ENCODE assay signal across 8 cellular contexts in genomic region chr15:99249270-99249817, GRCh38. TPM values are rescaled to one million over a fixed set of nuclear protein-coding genes. Genes with fewer than 3 reads are reported as not detected.
DNase-seq lines count a peak whose midpoint lies in the region; ATAC-seq and TF ChIP-seq lines count a peak whose summit lies in the region.

TSS of gene TTC23 (minus strand) at chr15:99249581. CDS start at chr15:99228712, 20,869 bp downstream.

- H3K9ac ChIP-seq in SU-DHL-6 (ENCODE audit: low read length) (peak within 1 kb of the TSS; percentile 90), mucosa of stomach (ENCODE audit: low read length) (peak within 1 kb of the TSS; percentile 80)

- H2AFZ ChIP-seq in SU-DHL-6 (ENCODE audit: low read depth, low read length, severe bottlenecking) = peak within 1 kb of the TSS; percentile 86

- H3K9me3 ChIP-seq in SU-DHL-6 (ENCODE audit: insufficient read depth, low read length) = no peaks in the 10 kb centered on the region
- no peaks in the 10 kb centered on the region for H3K9me3 ChIP-seq in esophagus squamous epithelium
- H3K9me3 ChIP-seq in mucosa of stomach (ENCODE audit: control insufficient read depth, low read length) = no peaks in the 10 kb centered on the region
- H3K9me3 ChIP-seq in aorta (ENCODE audit: control insufficient read depth, low read length) = no peaks in the 10 kb centered on the region

- H3K4me1 Mint-ChIP-seq in activated CD8-positive, alpha-beta T cell treated with anti-CD3 and anti-CD28 coated beads, Interleukin-2, amount 10 ng/mL, durations not matched to agents 7 days and 5 days (ENCODE audit: low read depth) = peaks cover 24% of the 10 kb centered on the region
- peaks cover 26% of the 10 kb centered on the region for H3K4me1 Mint-ChIP-seq in activated CD8-positive, alpha-beta T cell treated with anti-CD3 and anti-CD28 coated beads for 36 hours (ENCODE audit: low read depth)

- intact Hi-C loops in activated CD8-positive, alpha-beta T cell treated with anti-CD3 and anti-CD28 coated beads for 36 hours (cut with micrococcal nuclease) = no loop called here
- intact Hi-C loops in esophagus squamous epithelium (cut with DNase I) (no loop called here), aorta (cut with DNase I) (no loop called here)

- H3K4me3 Mint-ChIP-seq in activated CD8-positive, alpha-beta T cell treated with anti-CD3 and anti-CD28 coated beads, Interleukin-2, amount 10 ng/mL, durations not matched to agents 7 days and 5 days = peak within 1 kb of the TSS; percentile 87
- no peak within 1 kb of the TSS for H3K4me3 Mint-ChIP-seq in activated CD8-positive, alpha-beta T cell treated with anti-CD3 and anti-CD28 coated beads for 36 hours

- CTCF ChIA-PET in activated CD8-positive, alpha-beta T cell treated with anti-CD3 and anti-CD28 coated beads, Interleukin-2, amount 10 ng/mL, durations not matched to agents 7 days and 5 days (lab: Charles Lee) = no interaction called here
- CTCF ChIA-PET in activated CD8-positive, alpha-beta T cell treated with anti-CD3 and anti-CD28 coated beads for 36 hours (lab: Charles Lee) = interaction anchor here (0.8 to 1.5 kb wide), 2 partner anchors 144 to 149 kb away, joined by 3 to 4 read pairs; no protein-coding TSS in a partner anchor

- peak within 1 kb of the TSS; percentile 53 for H3K4me2 ChIP-seq in SU-DHL-6 (ENCODE audit: low read depth, low read length, poor library complexity, severe bottlenecking)

- no peaks in the 10 kb centered on the region for H3K9me2 ChIP-seq in SU-DHL-6 (replicated peaks; ENCODE audit: insufficient read depth, low read length)

- POLR2A ChIA-PET in activated CD8-positive, alpha-beta T cell treated with anti-CD3 and anti-CD28 coated beads, Interleukin-2, amount 10 ng/mL, durations not matched to agents 7 days and 5 days (lab: Charles Lee) = no interaction called here
- POLR2A ChIA-PET in activated CD8-positive, alpha-beta T cell treated with anti-CD3 and anti-CD28 coated beads for 36 hours (lab: Charles Lee) = no interaction called here

- no peak within 1 kb of the TSS for H3K27ac Mint-ChIP-seq in activated CD8-positive, alpha-beta T cell treated with anti-CD3 and anti-CD28 coated beads, Interleukin-2, amount 10 ng/mL, durations not matched to agents 7 days and 5 days
- no peak within 1 kb of the TSS for H3K27ac Mint-ChIP-seq in activated CD8-positive, alpha-beta T cell treated with anti-CD3 and anti-CD28 coated beads for 36 hours

- H3K27ac ChIP-seq in SU-DHL-6 (ENCODE audit: low read depth, low read length) (peak within 1 kb of the TSS; percentile 77), esophagus squamous epithelium (peak within 1 kb of the TSS; percentile 90 to 97 (median 96)), aorta (ENCODE audit: low read depth in 1 of 2, low read length in 2 of 2) (peak within 1 kb of the TSS; percentile 14 to 88)

- 5% methylated on average over 12 of the region's 12 CpGs for WGBS in esophagus squamous epithelium, 2 donors
- 1% methylated on average over 12 of the region's 12 CpGs for WGBS in aorta, 2 donors

- H4K20me1 ChIP-seq in SU-DHL-6 (ENCODE audit: low read depth, low read length) = no peaks in the 10 kb centered on the region

- H3K4me3 ChIP-seq in SU-DHL-6 (ENCODE audit: insufficient read depth, low read length, poor library complexity, severe bottlenecking) (peak within 1 kb of the TSS; percentile 52), esophagus squamous epithelium (peak within 1 kb of the TSS; percentile 72 to 92 (median 89)), mucosa of stomach (ENCODE audit: low read length) (peak within 1 kb of the TSS; percentile 64), aorta (ENCODE audit: low read length in 2 of 2) (peak within 1 kb of the TSS; percentile 99)

- H3K4me1 ChIP-seq in esophagus squamous epithelium (peaks cover 13 to 66% (median 22%) of the 10 kb centered on the region in 3 donors), mucosa of stomach (ENCODE audit: control insufficient read depth, insufficient read depth, low read length) (peaks cover 20% of the 10 kb centered on the region), aorta (ENCODE audit: control insufficient read depth in 1 of 2, insufficient read depth in 2 of 2, low read length in 2 of 2) (peaks cover 0 to 1% of the 10 kb centered on the region in 2 donors)

- peaks cover 32% of the 10 kb centered on the region for H3F3A ChIP-seq in SU-DHL-6 (ENCODE audit: insufficient read depth)

- ATAC-seq in activated CD8-positive, alpha-beta T cell treated with anti-CD3 and anti-CD28 coated beads, Interleukin-2, amount 10 ng/mL, durations not matched to agents 7 days and 5 days = no peak
- no peak for ATAC-seq in activated CD8-positive, alpha-beta T cell treated with anti-CD3 and anti-CD28 coated beads for 36 hours
- ATAC-seq in aorta (ENCODE audit: low FRiP score) (peak; percentile 80), HG03139 (IDR thresholded peaks at IDR 0.05; ENCODE audit: unreplicated experiment) (no peak)

- H3K27me3 ChIP-seq in SU-DHL-6 (ENCODE audit: low read length) (no peaks in the 10 kb centered on the region), esophagus squamous epithelium (no peaks in the 10 kb centered on the region), mucosa of stomach (ENCODE audit: control insufficient read depth, insufficient read depth, low read length) (no peaks in the 10 kb centered on the region), aorta (ENCODE audit: control insufficient read depth in 1 of 2, insufficient read depth in 2 of 2, low read length in 1 of 2) (no peaks in the 10 kb centered on the region)

- peaks cover 5% of the 10 kb centered on the region for H3K27me3 Mint-ChIP-seq in activated CD8-positive, alpha-beta T cell treated with anti-CD3 and anti-CD28 coated beads, Interleukin-2, amount 10 ng/mL, durations not matched to agents 7 days and 5 days (ENCODE audit: low read depth)
- no peaks in the 10 kb centered on the region for H3K27me3 Mint-ChIP-seq in activated CD8-positive, alpha-beta T cell treated with anti-CD3 and anti-CD28 coated beads for 36 hours

- TF ChIP-seq CTCF in activated CD8-positive, alpha-beta T cell treated with anti-CD3 and anti-CD28 coated beads for 36 hours (IDR thresholded peaks at IDR 0.05) = no peak
- no peak for TF ChIP-seq CTCF in SU-DHL-6 (IDR thresholded peaks at IDR 0.05; ENCODE audit: insufficient read depth, low read length, poor library complexity, severe bottlenecking)
- TF ChIP-seq CTCF in esophagus squamous epithelium (IDR thresholded peaks at IDR 0.05) = no peak

- H3K79me2 ChIP-seq in SU-DHL-6 (ENCODE audit: insufficient read depth, low read length) = peaks cover 21% of the 10 kb centered on the region; the same call in 1 of the 2 replicates

- no peaks in the 10 kb centered on the region for H3K36me3 ChIP-seq in SU-DHL-6 (ENCODE audit: low read length)
- peaks cover 0 to 7% (median 0%) of the 10 kb centered on the region in 3 donors for H3K36me3 ChIP-seq in esophagus squamous epithelium
- no peaks in the 10 kb centered on the region for H3K36me3 ChIP-seq in mucosa of stomach (ENCODE audit: control insufficient read depth, insufficient read depth, low read length)
- H3K36me3 ChIP-seq in aorta (ENCODE audit: control insufficient read depth in 1 of 2, insufficient read depth in 2 of 2, low read length in 1 of 2) = no peaks in the 10 kb centered on the region

- no peaks in the 10 kb centered on the region for H3K9me3 Mint-ChIP-seq in activated CD8-positive, alpha-beta T cell treated with anti-CD3 and anti-CD28 coated beads, Interleukin-2, amount 10 ng/mL, durations not matched to agents 7 days and 5 days (ENCODE audit: insufficient read depth)
- peaks cover 3% of the 10 kb centered on the region for H3K9me3 Mint-ChIP-seq in activated CD8-positive, alpha-beta T cell treated with anti-CD3 and anti-CD28 coated beads for 36 hours

- DNase-seq in activated CD8-positive, alpha-beta T cell treated with anti-CD3 and anti-CD28 coated beads, Interleukin-2, amount 10 ng/mL, durations not matched to agents 7 days and 5 days = no peak
- DNase-seq in activated CD8-positive, alpha-beta T cell treated with anti-CD3 and anti-CD28 coated beads for 36 hours = no peak
- no peak for DNase-seq in esophagus squamous epithelium (lab: John Stamatoyannopoulos, UW)
- DNase-seq in aorta = no peak
- DNase-seq in NCI-H1930 (lab: John Stamatoyannopoulos, UW) = no peak

- peaks cover 6% of the 10 kb centered on the region for H3K36me3 Mint-ChIP-seq in activated CD8-positive, alpha-beta T cell treated with anti-CD3 and anti-CD28 coated beads, Interleukin-2, amount 10 ng/mL, durations not matched to agents 7 days and 5 days (ENCODE audit: low read depth)
- peaks cover 7% of the 10 kb centered on the region for H3K36me3 Mint-ChIP-seq in activated CD8-positive, alpha-beta T cell treated with anti-CD3 and anti-CD28 coated beads for 36 hours (ENCODE audit: low read depth)

- peak in 1 of 4 donors; percentile 25 for TF ChIP-seq POLR2A in esophagus squamous epithelium (IDR thresholded peaks at IDR 0.05)

RNA-seq across cellular contexts. Expression of gene TTC23, which starts in this region (rescaled TPM):
- under 1 TPM; 0.65 to 0.82 TPM for total RNA-seq in activated CD8-positive, alpha-beta T cell treated with anti-CD3 and anti-CD28 coated beads, Interleukin-2, amount 10 ng/mL, durations not matched to agents 7 days and 5 days
- total RNA-seq in activated CD8-positive, alpha-beta T cell treated with anti-CD3 and anti-CD28 coated beads for 36 hours = 1 to 10 TPM; 4.3 to 4.4 TPM
- total RNA-seq in esophagus squamous epithelium = 10 to 100 TPM; 12.1 to 27.7 (median 21.5) TPM
- total RNA-seq in aorta = 10 to 100 TPM; 28.2 to 33.6 TPM
- 10 to 100 TPM in 1 of 2 donors, 1 to 10 TPM in 1; 8.3 to 12.3 TPM for polyA plus RNA-seq in aorta
